Comparison of ENCODE assay signal across 1 cellular context in the genomic region with DNA sequence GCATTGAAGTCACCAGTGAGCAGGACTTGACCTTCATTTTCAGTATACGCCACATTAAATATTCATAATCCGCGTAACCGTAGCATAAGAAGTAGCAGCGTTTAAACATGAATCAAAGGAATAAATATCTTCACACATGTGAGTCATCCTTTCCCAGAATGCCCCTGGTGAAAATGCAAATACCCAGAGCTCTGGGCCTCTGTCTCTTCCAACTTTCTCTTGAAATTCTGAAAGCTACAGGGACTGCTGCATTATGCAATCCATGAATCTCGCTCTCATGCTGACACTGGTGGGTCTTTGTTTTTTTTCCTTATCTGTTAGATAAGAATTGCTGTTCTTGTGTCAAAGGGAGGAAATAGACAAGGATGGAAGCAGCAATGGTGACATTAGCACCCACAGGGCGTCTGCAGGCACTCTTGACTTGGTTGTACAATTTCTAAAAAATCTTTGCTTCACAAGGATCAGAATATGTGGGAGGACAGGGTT.
TF ChIP-seq lines count a peak whose summit lies in the region.

No MANE protein-coding gene starts in this region.

TF ChIP-seq in HepG2, 621 proteins besides CTCF, POLR2A, EP300 and RAD21 (continued from another document):
- TF ChIP-seq, protein P1, sequence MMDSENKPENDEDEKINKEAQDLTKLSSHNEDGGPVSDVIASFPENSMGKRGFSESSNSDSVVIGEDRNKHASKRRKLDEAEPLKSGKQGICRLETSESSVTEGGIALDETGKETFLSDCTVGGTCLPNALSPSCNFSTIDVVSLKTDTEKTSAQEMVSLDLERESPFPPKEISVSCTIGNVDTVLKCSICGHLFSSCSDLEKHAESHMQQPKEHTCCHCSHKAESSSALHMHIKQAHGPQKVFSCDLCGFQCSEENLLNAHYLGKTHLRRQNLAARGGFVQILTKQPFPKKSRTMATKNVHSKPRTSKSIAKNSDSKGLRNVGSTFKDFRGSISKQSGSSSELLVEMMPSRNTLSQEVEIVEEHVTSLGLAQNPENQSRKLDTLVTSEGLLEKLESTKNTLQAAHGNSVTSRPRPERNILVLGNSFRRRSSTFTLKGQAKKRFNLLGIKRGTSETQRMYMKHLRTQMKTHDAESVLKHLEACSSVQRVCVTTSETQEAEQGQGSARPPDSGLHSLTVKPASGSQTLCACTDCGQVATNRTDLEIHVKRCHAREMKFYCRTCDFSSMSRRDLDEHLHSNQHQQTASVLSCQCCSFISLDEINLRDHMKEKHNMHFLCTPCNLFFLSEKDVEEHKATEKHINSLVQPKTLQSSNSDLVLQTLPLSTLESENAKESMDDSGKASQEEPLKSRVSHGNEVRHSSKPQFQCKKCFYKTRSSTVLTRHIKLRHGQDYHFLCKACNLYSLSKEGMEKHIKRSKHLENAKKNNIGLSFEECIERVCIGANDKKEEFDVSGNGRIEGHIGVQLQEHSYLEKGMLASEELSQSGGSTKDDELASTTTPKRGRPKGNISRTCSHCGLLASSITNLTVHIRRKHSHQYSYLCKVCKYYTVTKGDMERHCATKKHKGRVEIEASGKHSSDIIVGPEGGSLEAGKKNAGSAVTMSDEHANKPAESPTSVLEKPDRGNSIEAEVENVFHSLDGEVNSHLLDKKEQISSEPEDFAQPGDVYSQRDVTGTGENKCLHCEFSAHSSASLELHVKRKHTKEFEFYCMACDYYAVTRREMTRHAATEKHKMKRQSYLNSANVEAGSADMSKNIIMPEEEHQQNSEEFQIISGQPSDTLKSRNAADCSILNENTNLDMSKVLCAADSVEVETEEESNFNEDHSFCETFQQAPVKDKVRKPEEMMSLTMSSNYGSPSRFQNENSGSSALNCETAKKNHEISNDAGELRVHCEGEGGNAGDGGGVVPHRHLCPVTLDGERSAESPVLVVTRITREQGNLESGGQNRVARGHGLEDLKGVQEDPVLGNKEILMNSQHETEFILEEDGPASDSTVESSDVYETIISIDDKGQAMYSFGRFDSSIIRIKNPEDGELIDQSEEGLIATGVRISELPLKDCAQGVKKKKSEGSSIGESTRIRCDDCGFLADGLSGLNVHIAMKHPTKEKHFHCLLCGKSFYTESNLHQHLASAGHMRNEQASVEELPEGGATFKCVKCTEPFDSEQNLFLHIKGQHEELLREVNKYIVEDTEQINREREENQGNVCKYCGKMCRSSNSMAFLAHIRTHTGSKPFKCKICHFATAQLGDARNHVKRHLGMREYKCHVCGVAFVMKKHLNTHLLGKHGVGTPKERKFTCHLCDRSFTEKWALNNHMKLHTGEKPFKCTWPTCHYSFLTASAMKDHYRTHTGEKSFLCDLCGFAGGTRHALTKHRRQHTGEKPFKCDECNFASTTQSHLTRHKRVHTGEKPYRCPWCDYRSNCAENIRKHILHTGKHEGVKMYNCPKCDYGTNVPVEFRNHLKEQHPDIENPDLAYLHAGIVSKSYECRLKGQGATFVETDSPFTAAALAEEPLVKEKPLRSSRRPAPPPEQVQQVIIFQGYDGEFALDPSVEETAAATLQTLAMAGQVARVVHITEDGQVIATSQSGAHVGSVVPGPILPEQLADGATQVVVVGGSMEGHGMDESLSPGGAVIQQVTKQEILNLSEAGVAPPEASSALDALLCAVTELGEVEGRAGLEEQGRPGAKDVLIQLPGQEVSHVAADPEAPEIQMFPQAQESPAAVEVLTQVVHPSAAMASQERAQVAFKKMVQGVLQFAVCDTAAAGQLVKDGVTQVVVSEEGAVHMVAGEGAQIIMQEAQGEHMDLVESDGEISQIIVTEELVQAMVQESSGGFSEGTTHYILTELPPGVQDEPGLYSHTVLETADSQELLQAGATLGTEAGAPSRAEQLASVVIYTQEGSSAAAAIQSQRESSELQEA (CRISPR knock-in tag; IDR thresholded peaks at IDR 0.05; ENCODE audit: not compliant biosample characterization), result no peak
- TF ChIP-seq, protein P2, sequence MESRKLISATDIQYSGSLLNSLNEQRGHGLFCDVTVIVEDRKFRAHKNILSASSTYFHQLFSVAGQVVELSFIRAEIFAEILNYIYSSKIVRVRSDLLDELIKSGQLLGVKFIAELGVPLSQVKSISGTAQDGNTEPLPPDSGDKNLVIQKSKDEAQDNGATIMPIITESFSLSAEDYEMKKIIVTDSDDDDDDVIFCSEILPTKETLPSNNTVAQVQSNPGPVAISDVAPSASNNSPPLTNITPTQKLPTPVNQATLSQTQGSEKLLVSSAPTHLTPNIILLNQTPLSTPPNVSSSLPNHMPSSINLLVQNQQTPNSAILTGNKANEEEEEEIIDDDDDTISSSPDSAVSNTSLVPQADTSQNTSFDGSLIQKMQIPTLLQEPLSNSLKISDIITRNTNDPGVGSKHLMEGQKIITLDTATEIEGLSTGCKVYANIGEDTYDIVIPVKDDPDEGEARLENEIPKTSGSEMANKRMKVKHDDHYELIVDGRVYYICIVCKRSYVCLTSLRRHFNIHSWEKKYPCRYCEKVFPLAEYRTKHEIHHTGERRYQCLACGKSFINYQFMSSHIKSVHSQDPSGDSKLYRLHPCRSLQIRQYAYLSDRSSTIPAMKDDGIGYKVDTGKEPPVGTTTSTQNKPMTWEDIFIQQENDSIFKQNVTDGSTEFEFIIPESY (CRISPR knock-in tag; IDR thresholded peaks at IDR 0.05), result no peak
- TF ChIP-seq, protein P3, sequence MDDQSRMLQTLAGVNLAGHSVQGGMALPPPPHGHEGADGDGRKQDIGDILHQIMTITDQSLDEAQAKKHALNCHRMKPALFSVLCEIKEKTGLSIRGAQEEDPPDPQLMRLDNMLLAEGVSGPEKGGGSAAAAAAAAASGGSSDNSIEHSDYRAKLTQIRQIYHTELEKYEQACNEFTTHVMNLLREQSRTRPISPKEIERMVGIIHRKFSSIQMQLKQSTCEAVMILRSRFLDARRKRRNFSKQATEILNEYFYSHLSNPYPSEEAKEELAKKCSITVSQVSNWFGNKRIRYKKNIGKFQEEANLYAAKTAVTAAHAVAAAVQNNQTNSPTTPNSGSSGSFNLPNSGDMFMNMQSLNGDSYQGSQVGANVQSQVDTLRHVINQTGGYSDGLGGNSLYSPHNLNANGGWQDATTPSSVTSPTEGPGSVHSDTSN (CRISPR knock-in tag; IDR thresholded peaks at IDR 0.05; ENCODE audit: borderline replicate concordance), result no peak
- no peak for TF ChIP-seq MZF1 (CRISPR knock-in tag; IDR thresholded peaks at IDR 0.05; ENCODE audit: borderline replicate concordance)
- TF ChIP-seq POLR2AphosphoS2 (IDR thresholded peaks at IDR 0.05; ENCODE audit: low read depth, low read length), result no peak
- TF ChIP-seq, protein P4, sequence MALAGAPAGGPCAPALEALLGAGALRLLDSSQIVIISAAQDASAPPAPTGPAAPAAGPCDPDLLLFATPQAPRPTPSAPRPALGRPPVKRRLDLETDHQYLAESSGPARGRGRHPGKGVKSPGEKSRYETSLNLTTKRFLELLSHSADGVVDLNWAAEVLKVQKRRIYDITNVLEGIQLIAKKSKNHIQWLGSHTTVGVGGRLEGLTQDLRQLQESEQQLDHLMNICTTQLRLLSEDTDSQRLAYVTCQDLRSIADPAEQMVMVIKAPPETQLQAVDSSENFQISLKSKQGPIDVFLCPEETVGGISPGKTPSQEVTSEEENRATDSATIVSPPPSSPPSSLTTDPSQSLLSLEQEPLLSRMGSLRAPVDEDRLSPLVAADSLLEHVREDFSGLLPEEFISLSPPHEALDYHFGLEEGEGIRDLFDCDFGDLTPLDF (CRISPR knock-in tag; IDR thresholded peaks at IDR 0.05), result no peak
- no peak for TF ChIP-seq NFKBIZ (CRISPR knock-in tag; IDR thresholded peaks at IDR 0.05)
- TF ChIP-seq NFIC (IDR thresholded peaks at IDR 0.05; ENCODE audit: low read length), result no peak
- TF ChIP-seq ETS1 (CRISPR knock-in tag; IDR thresholded peaks at IDR 0.05), result no peak
- TF ChIP-seq TEAD3 (CRISPR knock-in tag; optimal IDR thresholded peaks at IDR 0.05; ENCODE audit: borderline replicate concordance), result no peak
- TF ChIP-seq CBFB (CRISPR knock-in tag; IDR thresholded peaks at IDR 0.05), result no peak
- TF ChIP-seq POGK (CRISPR knock-in tag; conservative IDR thresholded peaks at IDR 0.05), result no peak
- TF ChIP-seq, protein P5, sequence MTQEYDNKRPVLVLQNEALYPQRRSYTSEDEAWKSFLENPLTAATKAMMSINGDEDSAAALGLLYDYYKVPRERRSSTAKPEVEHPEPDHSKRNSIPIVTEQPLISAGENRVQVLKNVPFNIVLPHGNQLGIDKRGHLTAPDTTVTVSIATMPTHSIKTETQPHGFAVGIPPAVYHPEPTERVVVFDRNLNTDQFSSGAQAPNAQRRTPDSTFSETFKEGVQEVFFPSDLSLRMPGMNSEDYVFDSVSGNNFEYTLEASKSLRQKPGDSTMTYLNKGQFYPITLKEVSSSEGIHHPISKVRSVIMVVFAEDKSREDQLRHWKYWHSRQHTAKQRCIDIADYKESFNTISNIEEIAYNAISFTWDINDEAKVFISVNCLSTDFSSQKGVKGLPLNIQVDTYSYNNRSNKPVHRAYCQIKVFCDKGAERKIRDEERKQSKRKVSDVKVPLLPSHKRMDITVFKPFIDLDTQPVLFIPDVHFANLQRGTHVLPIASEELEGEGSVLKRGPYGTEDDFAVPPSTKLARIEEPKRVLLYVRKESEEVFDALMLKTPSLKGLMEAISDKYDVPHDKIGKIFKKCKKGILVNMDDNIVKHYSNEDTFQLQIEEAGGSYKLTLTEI (CRISPR knock-in tag; conservative IDR thresholded peaks at IDR 0.05), result no peak
- TF ChIP-seq, protein P6, sequence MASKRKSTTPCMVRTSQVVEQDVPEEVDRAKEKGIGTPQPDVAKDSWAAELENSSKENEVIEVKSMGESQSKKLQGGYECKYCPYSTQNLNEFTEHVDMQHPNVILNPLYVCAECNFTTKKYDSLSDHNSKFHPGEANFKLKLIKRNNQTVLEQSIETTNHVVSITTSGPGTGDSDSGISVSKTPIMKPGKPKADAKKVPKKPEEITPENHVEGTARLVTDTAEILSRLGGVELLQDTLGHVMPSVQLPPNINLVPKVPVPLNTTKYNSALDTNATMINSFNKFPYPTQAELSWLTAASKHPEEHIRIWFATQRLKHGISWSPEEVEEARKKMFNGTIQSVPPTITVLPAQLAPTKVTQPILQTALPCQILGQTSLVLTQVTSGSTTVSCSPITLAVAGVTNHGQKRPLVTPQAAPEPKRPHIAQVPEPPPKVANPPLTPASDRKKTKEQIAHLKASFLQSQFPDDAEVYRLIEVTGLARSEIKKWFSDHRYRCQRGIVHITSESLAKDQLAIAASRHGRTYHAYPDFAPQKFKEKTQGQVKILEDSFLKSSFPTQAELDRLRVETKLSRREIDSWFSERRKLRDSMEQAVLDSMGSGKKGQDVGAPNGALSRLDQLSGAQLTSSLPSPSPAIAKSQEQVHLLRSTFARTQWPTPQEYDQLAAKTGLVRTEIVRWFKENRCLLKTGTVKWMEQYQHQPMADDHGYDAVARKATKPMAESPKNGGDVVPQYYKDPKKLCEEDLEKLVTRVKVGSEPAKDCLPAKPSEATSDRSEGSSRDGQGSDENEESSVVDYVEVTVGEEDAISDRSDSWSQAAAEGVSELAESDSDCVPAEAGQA (IDR thresholded peaks at IDR 0.05; ENCODE audit: low read depth), result no peak
- TF ChIP-seq, protein P6 (CRISPR knock-in tag; IDR thresholded peaks at IDR 0.05; ENCODE audit: borderline replicate concordance), result no peak
- peak; percentile 81; the same call in 1 of the 2 replicates for TF ChIP-seq SNAPC2 (CRISPR knock-in tag; IDR thresholded peaks at IDR 0.05)
- TF ChIP-seq ZNF615 (CRISPR knock-in tag; IDR thresholded peaks at IDR 0.05; ENCODE audit: borderline replicate concordance), result no peak
- TF ChIP-seq, protein P7, sequence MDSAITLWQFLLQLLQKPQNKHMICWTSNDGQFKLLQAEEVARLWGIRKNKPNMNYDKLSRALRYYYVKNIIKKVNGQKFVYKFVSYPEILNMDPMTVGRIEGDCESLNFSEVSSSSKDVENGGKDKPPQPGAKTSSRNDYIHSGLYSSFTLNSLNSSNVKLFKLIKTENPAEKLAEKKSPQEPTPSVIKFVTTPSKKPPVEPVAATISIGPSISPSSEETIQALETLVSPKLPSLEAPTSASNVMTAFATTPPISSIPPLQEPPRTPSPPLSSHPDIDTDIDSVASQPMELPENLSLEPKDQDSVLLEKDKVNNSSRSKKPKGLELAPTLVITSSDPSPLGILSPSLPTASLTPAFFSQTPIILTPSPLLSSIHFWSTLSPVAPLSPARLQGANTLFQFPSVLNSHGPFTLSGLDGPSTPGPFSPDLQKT (CRISPR knock-in tag; IDR thresholded peaks at IDR 0.05; ENCODE audit: borderline replicate concordance), result no peak
- no peak for TF ChIP-seq GTF3A (CRISPR knock-in tag; conservative IDR thresholded peaks at IDR 0.05)
